In the genomic region with DNA sequence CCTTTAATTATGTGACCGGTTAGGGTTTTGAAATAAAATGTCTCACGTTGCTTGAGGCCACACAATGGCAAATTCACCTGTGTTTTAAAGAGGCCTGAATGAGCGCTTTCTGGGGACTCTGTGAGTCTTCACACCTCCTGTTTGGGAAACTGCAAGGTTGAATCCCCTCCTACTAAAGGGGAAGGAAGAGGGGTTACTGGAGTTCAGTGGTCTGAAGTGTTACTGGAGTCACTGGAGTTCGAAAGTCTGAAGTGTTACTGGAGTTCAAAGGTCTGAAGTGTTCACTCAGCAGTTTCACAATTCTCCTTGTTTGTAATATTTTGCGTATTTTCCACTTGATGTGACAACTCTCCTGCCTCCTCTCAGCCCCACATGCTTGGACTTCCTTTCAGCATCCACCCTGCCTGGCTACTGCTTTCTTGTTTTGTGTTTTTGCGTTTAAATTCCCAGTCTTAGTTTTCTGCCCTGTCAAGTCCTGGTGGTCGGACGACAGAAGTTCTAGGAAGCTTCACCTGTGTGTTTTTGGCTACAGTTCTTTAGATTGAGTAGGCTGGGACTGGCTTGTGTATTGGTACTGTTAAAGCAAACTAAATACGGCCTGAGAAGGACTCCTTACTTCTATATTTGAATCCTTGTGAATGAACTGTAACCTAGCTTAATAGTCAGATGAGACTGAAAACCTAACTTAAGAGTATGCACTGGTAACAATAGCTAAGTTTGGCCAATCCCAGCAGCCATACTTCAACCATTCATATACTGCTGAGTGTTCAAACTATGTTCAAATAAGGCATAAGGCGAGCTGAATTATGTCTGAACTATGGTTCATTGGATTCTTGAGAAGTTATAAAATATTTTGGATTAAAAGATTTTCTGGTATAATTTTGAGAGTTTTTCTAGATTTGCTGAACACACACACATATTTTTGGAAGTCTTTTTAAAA, we compare ENCODE assay signal across 10 cellular contexts. TPM values are rescaled to one million over a fixed set of nuclear protein-coding genes. Genes with fewer than 3 reads are reported as not detected.
DNase-seq lines count a peak whose midpoint lies in the region; TF ChIP-seq lines count a peak whose summit lies in the region.
"Had no signal": no experiment of that assay in that cellular context is flagged by ENCODE, and none has a peak within 500 bp of the region (broad histone marks: within the 10 kb centered on the region; RNA-seq: fewer than 3 reads in every experiment).

No MANE protein-coding gene starts in this region.

- H3K36me3 ChIP-seq in esophagus squamous epithelium (no peaks in the 10 kb centered on the region), osteoblast (ENCODE audit: insufficient read depth, low read length) (no peaks in the 10 kb centered on the region)

- no peaks in the 10 kb centered on the region for H3K9me3 ChIP-seq in esophagus squamous epithelium
- H3K9me3 ChIP-seq in osteoblast (ENCODE audit: low read depth, low read length), result no peaks in the 10 kb centered on the region

- CTCF ChIA-PET in GM10248 (lab: Yijun Ruan, JAX), result interaction anchor here (1.4 to 2.2 kb wide), 2 partner anchors 9 to 10 kb away, joined by 3 to 25 read pairs; no protein-coding TSS in a partner anchor

- POLR2A ChIA-PET in GM10248 (lab: Yijun Ruan, JAX), result no interaction called here

- no peaks in the 10 kb centered on the region for H3K27me3 ChIP-seq in esophagus squamous epithelium
- peaks cover 4% of the 10 kb centered on the region for H3K27me3 ChIP-seq in osteoblast (ENCODE audit: insufficient read depth, low read length)

- peak overlapping the region; percentile 99 for H2AFZ ChIP-seq in osteoblast (ENCODE audit: low read length)

- H3K4me3 ChIP-seq in esophagus squamous epithelium (peak overlapping the region in 3 of 4 donors; percentile 70 to 88 (median 87)), osteoblast (ENCODE audit: insufficient read depth, low read length) (peak overlapping the region; percentile 90)

- peak overlapping the region; percentile 97 for H3K4me2 ChIP-seq in osteoblast (ENCODE audit: insufficient read depth, low read length)

- DNase-seq in GM10248 (ENCODE audit: extremely low spot score), result peak; percentile 12
- peak; percentile 36 for DNase-seq in OCI-M1 (lab: John Stamatoyannopoulos, UW)
- DNase-seq in esophagus squamous epithelium (lab: John Stamatoyannopoulos, UW), result no peak
- no peak for DNase-seq in osteoblast (ENCODE audit: insufficient read length, low spot score, missing footprints)
- DNase-seq in stimulated activated naive CD4-positive, alpha-beta T cell treated with Interleukin-2 at 50 U/mL for 16 hours (lab: John Stamatoyannopoulos, UW), result no peak
- no peak for DNase-seq in NCI-H510A (lab: John Stamatoyannopoulos, UW)
- no peak for DNase-seq in RPMI8226
- DNase-seq in NCI-H526 (lab: John Stamatoyannopoulos, UW), result no peak

- TF ChIP-seq POLR2A in esophagus squamous epithelium (IDR thresholded peaks at IDR 0.05), result no peak

- H3K79me2 ChIP-seq in osteoblast (ENCODE audit: insufficient read depth, low read length), result peaks cover 3% of the 10 kb centered on the region

- H3K4me1 ChIP-seq in esophagus squamous epithelium (peaks cover 8 to 41% (median 9%) of the 10 kb centered on the region in 3 donors), osteoblast (ENCODE audit: insufficient read depth, low read length) (peaks cover 7% of the 10 kb centered on the region)

- H3K27ac ChIP-seq in esophagus squamous epithelium (peak overlapping the region; percentile 94 to 97 (median 95)), osteoblast (ENCODE audit: low read depth, low read length) (no peak overlapping the region)

- intact Hi-C loops in esophagus squamous epithelium (cut with DNase I), result no loop called here

- no peaks in the 10 kb centered on the region for H4K20me1 ChIP-seq in osteoblast (ENCODE audit: insufficient read depth, low read length)

- 50 to 57% methylated on average over 9 to 10 of the region's 10 CpGs for WGBS in esophagus squamous epithelium, 2 donors

- TF ChIP-seq CTCF in GM10248 (IDR thresholded peaks at IDR 0.05; ENCODE audit: control extremely low read depth, extremely low read depth, low read depth, missing control alignments) (no peak), esophagus squamous epithelium (IDR thresholded peaks at IDR 0.05) (no peak), osteoblast (IDR thresholded peaks at IDR 0.05; ENCODE audit: extremely low read depth, low read depth, low read length) (no peak)

RNA-seq across cellular contexts. Expression of a gene that starts 2.0 kb away (rescaled TPM):
- total RNA-seq in esophagus squamous epithelium (10 to 100 TPM; 15.4 to 21.7 (median 16.6) TPM), osteoblast (22.7 and 23.5 TPM in 2 replicates)

RNA-seq across cellular contexts. Expression of a gene that starts 11.5 kb away (rescaled TPM):
- total RNA-seq in esophagus squamous epithelium, result not detected
- not detected in 2 replicates for total RNA-seq in osteoblast
- total RNA-seq: pulmonary artery endothelial cell; T-helper 1 cell treated with Interleukin-12 subunit alpha and Interleukin-12 subunit beta and Interleukin-4 antibody, amounts not matched to agents 30 ng/mL and 1 ng/mL, for 36 hours had no signal

Comparison
In these comparisons a context has a peak if more than half of its experiments do, and no peak if none do; other contexts are left out.
1. DNase-seq: peak in GM10248 (single experiment) and OCI-M1 (single experiment); none in esophagus squamous epithelium (single experiment), osteoblast (single experiment), stimulated activated naive CD4-positive, alpha-beta T cell treated with Interleukin-2 at 50 U/mL for 16 hours (single experiment), NCI-H510A (single experiment), RPMI8226 (single experiment) and NCI-H526 (0 of 2).